In the genomic region with DNA sequence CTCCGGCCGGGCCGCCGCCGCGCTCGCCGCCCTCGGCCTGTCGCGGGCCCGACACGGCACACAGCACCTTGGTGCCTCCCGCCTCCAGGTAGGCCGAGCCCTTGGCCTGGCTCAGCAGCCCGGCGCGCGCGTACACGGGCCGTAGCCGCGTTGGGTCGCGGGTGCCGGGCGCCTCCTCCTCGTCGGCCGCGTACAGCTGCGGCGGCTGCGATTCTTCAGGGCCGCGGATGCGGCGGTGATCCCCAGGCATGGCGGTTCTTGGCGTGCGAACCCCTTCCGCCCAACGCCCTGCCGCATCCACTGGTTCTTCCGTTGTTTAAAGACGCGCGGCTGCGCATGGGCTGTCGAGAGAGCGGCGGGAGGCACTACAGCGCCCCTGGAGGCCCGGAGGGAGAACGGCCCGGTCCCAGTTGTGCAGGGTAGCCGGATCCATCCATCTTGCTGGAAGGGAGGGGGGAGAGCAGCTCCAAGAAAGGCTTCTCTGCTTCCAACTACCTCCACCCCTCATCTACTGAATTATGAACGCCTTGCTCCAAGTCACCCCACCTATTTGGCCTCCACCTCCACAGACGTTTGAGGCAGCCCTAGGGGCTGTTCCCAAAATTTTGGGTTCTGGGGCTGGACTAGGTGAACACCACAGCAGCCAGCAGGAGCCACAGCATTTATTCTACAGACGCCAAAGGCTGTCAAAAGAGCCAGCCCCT, we compare ENCODE assay signal across 8 cellular contexts. TPM values are rescaled to one million over a fixed set of nuclear protein-coding genes. Genes with fewer than 3 reads are reported as not detected.
DNase-seq lines count a peak whose midpoint lies in the region; ATAC-seq and TF ChIP-seq lines count a peak whose summit lies in the region.

Gene EXOSC6, minus strand, starts transcription at position 290 of the 704 bp plus-strand sequence. Its CDS starts 40 bp downstream, at position 250.

- H3K27ac Mint-ChIP-seq in CD14-positive monocyte = peak within 1 kb of the TSS; percentile 72 to 90 (median 84)

- intact Hi-C loops in CD14-positive monocyte (cut with micrococcal nuclease) = no loop called here

- H3K9me3 Mint-ChIP-seq in CD14-positive monocyte = peaks cover 0 to 4% (median 0%) of the 10 kb centered on the region in 7 donors

- peaks cover 20% of the 10 kb centered on the region for H3K4me1 Mint-ChIP-seq in CD14-positive monocyte

- peaks cover 21 to 48% of the 10 kb centered on the region in 2 donors for H3K36me3 Mint-ChIP-seq in CD14-positive monocyte

- peak within 1 kb of the TSS; percentile 89 for H3K4me3 ChIP-seq in coronary artery

- no peaks in the 10 kb centered on the region for H3K27me3 Mint-ChIP-seq in CD14-positive monocyte (ENCODE audit: low read depth in 3 of 3)

- H3K27ac ChIP-seq in coronary artery = peak within 1 kb of the TSS; percentile 27 to 93

- ATAC-seq in GM19351 (IDR thresholded peaks at IDR 0.05; ENCODE audit: unreplicated experiment) (peak; percentile 82), HG03520 (IDR thresholded peaks at IDR 0.05; ENCODE audit: unreplicated experiment) (peak; percentile 74), left lobe of liver (peak; percentile 92)

- H3K4me3 Mint-ChIP-seq in CD14-positive monocyte = peak within 1 kb of the TSS; percentile 84 to 87

- TF ChIP-seq CTCF in CD14-positive monocyte (IDR thresholded peaks at IDR 0.05) (peak; percentile 96), coronary artery (IDR thresholded peaks at IDR 0.05) (peak; percentile 92)

- DNase-seq in CD14-positive monocyte (ENCODE audit: low spot score) = peak; percentile 91
- DNase-seq in NCI-H526 (lab: John Stamatoyannopoulos, UW) = peak; percentile 72 to 93
- peak; percentile 95 for DNase-seq in activated CD4-positive, alpha-beta T cell treated with anti-CD3 and anti-CD28 coated beads for 48 hours
- DNase-seq in coronary artery (ENCODE audit: low spot score) = peak; percentile 93
- peak; percentile 91 for DNase-seq in left lobe of liver (ENCODE audit: low spot score)
- peak; percentile 92 to 93 for DNase-seq in stimulated activated CD4-positive, alpha-beta T cell treated with anti-CD3 and anti-CD28 coated beads, Interleukin-2, amount 100 ng/mL, for 24 hours

RNA-seq across cellular contexts. Expression of gene EXOSC6, which starts in this region (rescaled TPM):
- 1 to 10 TPM; 1.7 to 4.1 TPM for polyA plus RNA-seq in CD14-positive monocyte
- total RNA-seq in left lobe of liver = 8.2 TPM

Comparison
In these comparisons a context has a peak if more than half of its experiments do, and no peak if none do; other contexts are left out.
1. Peak in every context shown above with its lines: DNase-seq, ATAC-seq, H3K4me3 ChIP-seq and H3K27ac ChIP-seq.